In the genomic region with DNA sequence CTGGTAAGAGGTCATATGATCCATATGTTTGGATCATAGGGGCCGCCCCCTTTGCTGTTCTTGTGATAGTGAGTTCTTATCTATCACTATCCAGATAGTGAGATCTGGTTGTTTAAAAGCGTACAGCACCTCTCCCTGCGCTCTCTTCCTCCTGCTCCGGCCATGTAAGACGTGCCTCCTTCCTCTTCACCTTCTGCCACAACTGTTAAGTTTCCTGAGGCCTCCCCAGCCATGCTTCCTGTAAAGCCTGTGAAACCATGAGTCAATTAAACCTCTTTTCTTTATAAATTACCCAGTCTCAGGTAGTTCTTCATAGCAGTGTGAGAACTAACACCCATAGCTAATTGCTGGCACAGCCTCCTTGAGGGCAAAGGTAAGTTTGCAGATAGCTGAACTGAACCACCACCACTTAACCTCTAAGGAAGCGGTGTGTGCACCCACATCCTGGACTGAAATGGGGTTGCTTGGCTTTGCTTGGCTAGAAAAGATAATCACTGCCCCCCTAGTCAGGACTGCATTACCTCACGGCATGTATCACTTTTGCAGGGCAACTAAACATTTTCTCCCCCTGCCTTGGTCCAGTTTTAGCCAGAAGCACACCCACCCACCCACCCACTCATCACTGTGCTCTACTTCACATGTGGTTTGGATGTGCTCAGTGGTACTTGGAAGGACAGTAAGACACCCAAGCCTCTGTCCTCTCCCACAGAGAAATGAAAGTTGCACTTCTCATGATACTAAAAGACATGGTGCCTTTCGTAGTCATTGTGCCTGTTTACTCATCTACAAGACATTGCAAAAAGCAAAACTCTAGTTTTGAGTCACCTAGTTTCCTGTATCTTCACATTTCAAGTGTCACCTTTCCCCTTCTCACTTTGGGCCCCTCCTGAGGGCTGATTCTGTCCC, we compare ENCODE assay signal across 8 cellular contexts. TPM values are rescaled to one million over a fixed set of nuclear protein-coding genes. Genes with fewer than 3 reads are reported as not detected.
DNase-seq lines count a peak whose midpoint lies in the region; ATAC-seq, FAIRE-seq and TF ChIP-seq lines count a peak whose summit lies in the region.

No MANE protein-coding gene starts in this region.

- DNase-seq in T-helper 17 cell (peak; percentile 22 to 40 (median 25)), dermis blood vessel endothelial cell (peak; percentile 8), breast epithelium (ENCODE audit: low spot score in 2 of 2) (no peak), Ammon's horn (ENCODE audit: low spot score) (no peak), frontal cortex (ENCODE audit: low spot score in 2 of 2) (no peak)
- peak; percentile 55 for DNase-seq in stimulated activated naive CD4-positive, alpha-beta T cell treated with Interleukin-2 at 50 U/mL for 16 hours (lab: John Stamatoyannopoulos, UW)

- H3K4me3 Mint-ChIP-seq in T-helper 17 cell, result peak overlapping the region; percentile 39

- TF ChIP-seq CTCF in breast epithelium (IDR thresholded peaks at IDR 0.05), result no peak

- no peaks in the 10 kb centered on the region for H3K4me1 ChIP-seq in breast epithelium

- H3K27me3 ChIP-seq in breast epithelium, result no peaks in the 10 kb centered on the region

- ATAC-seq in GM21737 (IDR thresholded peaks at IDR 0.05; ENCODE audit: unreplicated experiment) (peak; percentile 73), T-helper 17 cell (peak; percentile 96)

- H3K36me3 Mint-ChIP-seq in T-helper 17 cell (ENCODE audit: low read depth), result peaks cover 10% of the 10 kb centered on the region

- H3K4me3 ChIP-seq in GM08714 (ENCODE audit: low read length) (peak overlapping the region; percentile 51; the same call in 1 of the 2 replicates), breast epithelium (no peak overlapping the region)

- intact Hi-C loops in breast epithelium (cut with DNase I; ENCODE audit: low total_unique reads), result loop anchor here (10.0 kb wide), 1 partner anchor 85 kb away; no protein-coding TSS in a partner anchor

- H3K27me3 Mint-ChIP-seq in T-helper 17 cell, result no peaks in the 10 kb centered on the region

- H3K9me3 ChIP-seq in T-helper 17 cell (ENCODE audit: control insufficient read depth, low read length, poor library complexity, severe bottlenecking), result no peaks in the 10 kb centered on the region
- no peaks in the 10 kb centered on the region for H3K9me3 ChIP-seq in breast epithelium

- H3K27ac ChIP-seq in breast epithelium, result no peak overlapping the region

- H3K27ac Mint-ChIP-seq in T-helper 17 cell, result peak overlapping the region; percentile 48

- TF ChIP-seq POLR2A in breast epithelium (IDR thresholded peaks at IDR 0.05), result no peak

- no peaks in the 10 kb centered on the region for H3K36me3 ChIP-seq in breast epithelium

- peaks cover 25% of the 10 kb centered on the region for H3K4me1 Mint-ChIP-seq in T-helper 17 cell

- FAIRE-seq in frontal cortex (lab: Jason Lieb, UNC), result no peak

RNA-seq across cellular contexts. Expression of a gene that starts 23.1 kb away (rescaled TPM):
- 1 to 10 TPM; 2.4 to 2.9 TPM for total RNA-seq in T-helper 17 cell
- 0.05 and 0.17 TPM in 2 replicates for total RNA-seq in dermis blood vessel endothelial cell
- total RNA-seq in breast epithelium, result 1 to 10 TPM; 5.6 to 8.3 (median 6.2) TPM
- 1.2 TPM for total RNA-seq in frontal cortex

RNA-seq across cellular contexts. Expression of a gene that starts 33.2 kb away (rescaled TPM):
- total RNA-seq in T-helper 17 cell (10 to 100 TPM; 52.1 to 58.4 TPM), dermis blood vessel endothelial cell (54.1 and 68.1 TPM in 2 replicates), breast epithelium (10 to 100 TPM; 67.8 to 76.4 (median 75.4) TPM), frontal cortex (56.3 TPM)

RNA-seq across cellular contexts. Expression of a gene that starts 36.3 kb away (rescaled TPM):
- total RNA-seq in T-helper 17 cell (10 to 100 TPM; 75.6 to 83.7 TPM), dermis blood vessel endothelial cell (102 and 104 TPM in 2 replicates), breast epithelium (100 to 1,000 TPM; 137 to 147 (median 138) TPM), frontal cortex (67.7 TPM)

RNA-seq across cellular contexts. Expression of a gene that starts 59.7 kb away (rescaled TPM):
- total RNA-seq in T-helper 17 cell (10 to 100 TPM; 16.6 to 35.3 TPM), dermis blood vessel endothelial cell (9.9 and 14.3 TPM in 2 replicates), breast epithelium (10 to 100 TPM in 2 of 3 donors, 1 to 10 TPM in 1; 10.0 to 16.0 (median 12.5) TPM), frontal cortex (4.5 TPM)

Comparison
In these comparisons a context has a peak if more than half of its experiments do, and no peak if none do; other contexts are left out.
1. DNase-seq: peak in T-helper 17 cell (3 of 3), dermis blood vessel endothelial cell (single experiment) and stimulated activated naive CD4-positive, alpha-beta T cell treated with Interleukin-2 at 50 U/mL for 16 hours (single experiment); none in breast epithelium (0 of 2), Ammon's horn (single experiment) and frontal cortex (0 of 2).